Comparison of ENCODE assay signal across 14 cellular contexts in genomic region chr13:40318366-40318765, GRCh38.
DNase-seq lines count a peak whose midpoint lies in the region; ATAC-seq, FAIRE-seq and TF ChIP-seq lines count a peak whose summit lies in the region.
"Had no signal": no experiment of that assay in that cellular context is flagged by ENCODE, and none has a peak within 500 bp of the region (broad histone marks: within the 10 kb centered on the region; RNA-seq: fewer than 3 reads in every experiment).

No MANE protein-coding gene starts in this region.

- no peaks in the 10 kb centered on the region for H3K79me2 ChIP-seq in HepG2 (ENCODE audit: insufficient read depth, low read length)

- no peak for TF ChIP-seq POLR2A in HepG2 (IDR thresholded peaks at IDR 0.05; ENCODE audit: insufficient read depth in 1 of 2, low read depth in 2 of 2, low read length in 2 of 2)
- TF ChIP-seq POLR2A in right lobe of liver (IDR thresholded peaks at IDR 0.05) = no peak

- BruUV-seq in HepG2 (replicated peaks; lab: Mats Ljungman, UMichigan) = no TSS peak

- TF ChIP-seq EP300 in HepG2 (IDR thresholded peaks at IDR 0.05; ENCODE audit: low read depth in 2 of 2, low read length in 2 of 2) (no peak), HepG2 (CRISPR knock-in tag; IDR thresholded peaks at IDR 0.05; ENCODE audit: borderline replicate concordance) (no peak)

- ATAC-seq in HepG2 (no peak), right lobe of liver (no peak), T-helper 17 cell (no peak), HG02870 (IDR thresholded peaks at IDR 0.05; ENCODE audit: unreplicated experiment) (no peak)

- no peaks in the 10 kb centered on the region for H3K36me3 Mint-ChIP-seq in T-helper 17 cell (ENCODE audit: low read depth)
- H3K36me3 Mint-ChIP-seq: CD14-positive monocyte had no signal

- H3K27me3 ChIP-seq in HepG2 (ENCODE audit: control insufficient read depth in 1 of 2, insufficient read depth in 2 of 2, low read length in 2 of 2) (no peaks in the 10 kb centered on the region), right lobe of liver (no peaks in the 10 kb centered on the region)
- H3K27me3 ChIP-seq: tibial artery had no signal

- H3K4me1 ChIP-seq in HepG2 (ENCODE audit: insufficient read depth, low read length) = peaks cover 59% of the 10 kb centered on the region
- H3K4me1 ChIP-seq in right lobe of liver = peaks cover 0 to 4% (median 0%) of the 10 kb centered on the region in 4 donors
- H3K4me1 ChIP-seq: tibial artery had no signal

- TF ChIP-seq RAD21 in HepG2 (CRISPR knock-in tag; IDR thresholded peaks at IDR 0.05) = no peak

- H3K27me3 Mint-ChIP-seq in T-helper 17 cell = no peaks in the 10 kb centered on the region

- H2AFZ ChIP-seq in HepG2 (ENCODE audit: low read length) = no peak overlapping the region

- CTCF ChIA-PET in HepG2 (lab: Yijun Ruan, JAX; ENCODE audit: low intra/inter-chr PET ratio, low total read pairs) = no interaction called here

- no peak overlapping the region for H3K4me2 ChIP-seq in HepG2 (ENCODE audit: low read depth, low read length)

- H3K9me3 ChIP-seq in HepG2 (ENCODE audit: low read length) (no peaks in the 10 kb centered on the region), right lobe of liver (no peaks in the 10 kb centered on the region), T-helper 17 cell (ENCODE audit: control insufficient read depth, low read length, poor library complexity, severe bottlenecking) (no peaks in the 10 kb centered on the region)

- no peak overlapping the region for H3K27ac ChIP-seq in HepG2 (ENCODE audit: extremely low read length, insufficient read depth, low read length)
- H3K27ac ChIP-seq in right lobe of liver = no peak overlapping the region
- H3K27ac ChIP-seq: tibial artery had no signal

- H3K9ac ChIP-seq in HepG2 (ENCODE audit: insufficient read depth, low read depth, low read length) = no peak overlapping the region

- TF ChIP-seq CTCF in HepG2 (CRISPR knock-in tag; IDR thresholded peaks at IDR 0.05) = no peak
- TF ChIP-seq CTCF in right lobe of liver (IDR thresholded peaks at IDR 0.05) = no peak

- no peak for FAIRE-seq in HepG2 (lab: Jason Lieb, UNC)

- 81% methylated on average over 2 of the region's 2 CpGs for WGBS in HepG2 (ENCODE audit: low lambda C conversion rate)
- 57% methylated on average over 1 of the region's 2 CpGs for WGBS in right lobe of liver (ENCODE audit: insufficient coverage, low coverage, low lambda C conversion rate, missing lambda C conversion rate)

- peak overlapping the region; percentile 99 for H3K27ac Mint-ChIP-seq in T-helper 17 cell
- H3K27ac Mint-ChIP-seq: nephron had no signal

- intact Hi-C loops in HepG2 (cut with micrococcal nuclease; ENCODE audit: unreplicated experiment) = no loop called here
- intact Hi-C loops in right lobe of liver (cut with DNase I) = no loop called here

- peak overlapping the region; percentile 15 for H3K4me3 Mint-ChIP-seq in T-helper 17 cell
- H3K4me3 Mint-ChIP-seq: CD14-positive monocyte, nephron had no signal

- peaks cover 57% of the 10 kb centered on the region for H3K4me1 Mint-ChIP-seq in T-helper 17 cell

- no peak overlapping the region for H3K4me3 ChIP-seq in HepG2 (replicated peaks in 1 of 3; ENCODE audit: insufficient read depth in 1 of 3, low read depth in 2 of 3, low read length in 3 of 3)
- H3K4me3 ChIP-seq in right lobe of liver = no peak overlapping the region
- H3K4me3 ChIP-seq: tibial artery had no signal

- in situ Hi-C loops in HepG2 (cut with HindIII; ENCODE audit: extremely low pct_ligation_motif_present, low pct_unique_long_range_greater_than_20kb) (no loop called here), KBM-7 (cut with MboI; ENCODE audit: low pct_unique_long_range_greater_than_20kb, low sequenced_read_pairs) (no loop called here)

- POLR2A ChIA-PET in HepG2 (lab: Yijun Ruan, JAX) = no interaction called here

- DNase-seq in HepG2 (ENCODE audit: low spot score) = no peak
- DNase-seq in right lobe of liver = no peak
- no peak for DNase-seq in T-helper 17 cell
- peak in 33 of 51 donors; percentile 1 to 49 (median 16) for DNase-seq in hypothalamus (lab: John Stamatoyannopoulos, UW)
- DNase-seq in T-helper 9 cell = no peak
- no peak for DNase-seq in effector CD8-positive, alpha-beta T cell (lab: John Stamatoyannopoulos, UW)
- no peak for DNase-seq in KBM-7
- DNase-seq: activated T-cell treated with anti-CD3 and anti-CD28 coated beads for 4 hours, cerebellar nuclear complex, NCI-H2227 treated with DMSO at 0.1 percent for 48 hours had no signal

- no peaks in the 10 kb centered on the region for H4K20me1 ChIP-seq in HepG2 (ENCODE audit: insufficient read depth, low read length)

- H3K36me3 ChIP-seq in HepG2 (replicated peaks in 1 of 2; ENCODE audit: control insufficient read depth in 1 of 2, insufficient read depth in 2 of 2, low read length in 2 of 2) (no peaks in the 10 kb centered on the region), right lobe of liver (peaks cover 0 to 6% (median 0%) of the 10 kb centered on the region in 4 donors)
- H3K36me3 ChIP-seq: tibial artery had no signal

TF ChIP-seq in HepG2, 621 proteins besides CTCF, POLR2A, EP300 and RAD21:
- TF ChIP-seq SPEN (CRISPR knock-in tag; IDR thresholded peaks at IDR 0.05; ENCODE audit: low read depth) (no peak), LCORL (IDR thresholded peaks at IDR 0.05) (peak; percentile 75), LCORL (CRISPR knock-in tag; IDR thresholded peaks at IDR 0.05) (no peak)

Comparison
In these comparisons a context has a peak if more than half of its experiments do, and no peak if none do; other contexts are left out.
1. DNase-seq: peak in hypothalamus (33 of 51); none in HepG2 (single experiment), right lobe of liver (0 of 3), T-helper 17 cell (0 of 3), T-helper 9 cell (single experiment), effector CD8-positive, alpha-beta T cell (single experiment) and KBM-7 (single experiment).